6 cellular contexts compared by ENCODE assay signal in the genomic region with DNA sequence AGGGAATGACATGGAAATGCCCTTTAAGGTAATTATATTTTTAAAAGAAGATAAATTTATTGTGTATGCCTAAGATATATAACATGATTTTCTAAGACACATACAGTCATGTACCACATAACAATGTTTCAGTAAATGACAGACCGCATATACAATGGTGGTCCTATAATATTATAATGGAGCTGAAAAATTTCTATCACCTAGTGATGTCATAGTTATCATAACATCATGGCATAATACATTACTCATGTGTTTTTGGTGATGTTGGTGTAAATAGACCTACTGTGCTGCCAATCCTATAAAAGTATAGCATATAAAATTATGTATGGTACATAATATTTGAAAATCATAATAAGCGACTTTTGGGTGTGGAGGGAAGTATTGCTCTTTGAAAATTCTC.
"Had no signal": no experiment of that assay in that cellular context is flagged by ENCODE, and none has a peak within 500 bp of the region (broad histone marks: within the 10 kb centered on the region; RNA-seq: fewer than 3 reads in every experiment).

No MANE protein-coding gene starts in this region.

- H3K27ac ChIP-seq: HL-60, KMS-11 had no signal

- H3K4me2 ChIP-seq: KMS-11 had no signal

- H3K9ac ChIP-seq: KMS-11 had no signal

- DNase-seq: IMR-90, KBM-7, KG1 had no signal

- FAIRE-seq: HTR-8/SVneo had no signal
